Comparison of ENCODE assay signal across 7 cellular contexts in genomic region chr5:90615355-90615754, GRCh38. TPM values are rescaled to one million over a fixed set of nuclear protein-coding genes. Genes with fewer than 3 reads are reported as not detected.
"Had no signal": no experiment of that assay in that cellular context is flagged by ENCODE, and none has a peak within 500 bp of the region (broad histone marks: within the 10 kb centered on the region; RNA-seq: fewer than 3 reads in every experiment).

No MANE protein-coding gene starts in this region.

- H3K4me3 Mint-ChIP-seq: IgD-negative memory B cell had no signal

- FAIRE-seq: HepG2, HTR-8/SVneo had no signal

- H3K36me3 Mint-ChIP-seq: IgD-negative memory B cell had no signal

- H3K9me3 Mint-ChIP-seq: IgD-negative memory B cell had no signal

- ATAC-seq: HepG2 had no signal

- H3K27ac ChIP-seq: HL-60 had no signal

- DNase-seq: IMR-90, KBM-7, KG1 had no signal

- H3K27ac Mint-ChIP-seq: IgD-negative memory B cell had no signal

RNA-seq across cellular contexts. Expression of gene ADGRV1, which starts 56.8 kb away (rescaled TPM):
- polyA plus RNA-seq: IgD-negative memory B cell, IMR-90 had no signal
